8 cellular contexts compared by ENCODE assay signal in genomic region chr15:68730491-68731317, GRCh38.
A peak's percentile ranks its signal among the peaks of the same experiment; 100 is the strongest.
DNase-seq lines count a peak whose midpoint lies in the region; ATAC-seq and TF ChIP-seq lines count a peak whose summit lies in the region.

No MANE protein-coding gene starts in this region.

- TF ChIP-seq CTCF in retinal pigment epithelial cell (conservative IDR thresholded peaks at IDR 0.05; ENCODE audit: low read depth, low read length): peak; percentile 57

- no peaks in the 10 kb centered on the region for H3K9me3 Mint-ChIP-seq in activated CD4-positive, alpha-beta T cell treated with anti-CD3 and anti-CD28 coated beads, Interleukin-2, amount 10 ng/mL, durations not matched to agents 24 days and 14 days
- H3K9me3 Mint-ChIP-seq in stimulated activated memory B cell treated with anti-CD40 and anti-IgM and Interleukin-4, amounts not matched to agents 10 μg/mL and 1 μg/mL and 100 μg/mL, for 72 hours: no peaks in the 10 kb centered on the region

- peak; percentile 66 for DNase-seq in activated CD4-positive, alpha-beta T cell treated with anti-CD3 and anti-CD28 coated beads, Interleukin-2, amount 10 ng/mL, durations not matched to agents 24 days and 14 days
- DNase-seq in activated CD4-positive, alpha-beta T cell treated with anti-CD3 and anti-CD28 coated beads, Interleukin-2, amount 50 U/mL, for 4 hours: no peak
- DNase-seq in NAMALWA (ENCODE audit: low spot score) (peak; percentile 55), anterior cingulate cortex (lab: John Stamatoyannopoulos, UW) (peak in 50 of 58 donors; percentile 12 to 69 (median 36)), hepatic stellate cell (ENCODE audit: low spot score) (peak; percentile 29), retinal pigment epithelial cell (ENCODE audit: low read depth) (no peak), 8988T (no peak)

- H3K27ac Mint-ChIP-seq in activated CD4-positive, alpha-beta T cell treated with anti-CD3 and anti-CD28 coated beads, Interleukin-2, amount 10 ng/mL, durations not matched to agents 24 days and 14 days: no peak overlapping the region
- no peak overlapping the region for H3K27ac Mint-ChIP-seq in stimulated activated memory B cell treated with anti-CD40 and anti-IgM and Interleukin-4, amounts not matched to agents 10 μg/mL and 1 μg/mL and 100 μg/mL, for 72 hours

- H3K36me3 Mint-ChIP-seq in activated CD4-positive, alpha-beta T cell treated with anti-CD3 and anti-CD28 coated beads, Interleukin-2, amount 10 ng/mL, durations not matched to agents 24 days and 14 days (ENCODE audit: low read depth): no peaks in the 10 kb centered on the region
- H3K36me3 Mint-ChIP-seq in stimulated activated memory B cell treated with anti-CD40 and anti-IgM and Interleukin-4, amounts not matched to agents 10 μg/mL and 1 μg/mL and 100 μg/mL, for 72 hours: no peaks in the 10 kb centered on the region

- intact Hi-C loops in activated CD4-positive, alpha-beta T cell treated with anti-CD3 and anti-CD28 coated beads, Interleukin-2, amount 10 ng/mL, durations not matched to agents 24 days and 14 days (cut with micrococcal nuclease): loop anchor here (1.0 to 2.0 kb wide), 2 partner anchors 98 to 145 kb away; no protein-coding TSS in a partner anchor

- ATAC-seq in stimulated activated memory B cell treated with anti-CD40 and anti-IgM and Interleukin-4, amounts not matched to agents 10 μg/mL and 1 μg/mL and 100 μg/mL, for 72 hours: no peak

- peaks cover 8% of the 10 kb centered on the region for H3K27me3 Mint-ChIP-seq in activated CD4-positive, alpha-beta T cell treated with anti-CD3 and anti-CD28 coated beads, Interleukin-2, amount 10 ng/mL, durations not matched to agents 24 days and 14 days
- H3K27me3 Mint-ChIP-seq in stimulated activated memory B cell treated with anti-CD40 and anti-IgM and Interleukin-4, amounts not matched to agents 10 μg/mL and 1 μg/mL and 100 μg/mL, for 72 hours: no peaks in the 10 kb centered on the region

- no peak overlapping the region for H3K4me3 ChIP-seq in retinal pigment epithelial cell (ENCODE audit: low read length)

- H3K4me3 Mint-ChIP-seq in activated CD4-positive, alpha-beta T cell treated with anti-CD3 and anti-CD28 coated beads, Interleukin-2, amount 10 ng/mL, durations not matched to agents 24 days and 14 days: no peak overlapping the region
- H3K4me3 Mint-ChIP-seq in stimulated activated memory B cell treated with anti-CD40 and anti-IgM and Interleukin-4, amounts not matched to agents 10 μg/mL and 1 μg/mL and 100 μg/mL, for 72 hours: no peak overlapping the region

- peaks cover 4% of the 10 kb centered on the region for H3K4me1 Mint-ChIP-seq in activated CD4-positive, alpha-beta T cell treated with anti-CD3 and anti-CD28 coated beads, Interleukin-2, amount 10 ng/mL, durations not matched to agents 24 days and 14 days
- H3K4me1 Mint-ChIP-seq in stimulated activated memory B cell treated with anti-CD40 and anti-IgM and Interleukin-4, amounts not matched to agents 10 μg/mL and 1 μg/mL and 100 μg/mL, for 72 hours: peaks cover 24% of the 10 kb centered on the region

Comparison
In these comparisons a context has a peak if more than half of its experiments do, and no peak if none do; other contexts are left out.
1. DNase-seq: peak in activated CD4-positive, alpha-beta T cell treated with anti-CD3 and anti-CD28 coated beads, Interleukin-2, amount 10 ng/mL, durations not matched to agents 24 days and 14 days (single experiment), NAMALWA (single experiment), anterior cingulate cortex (50 of 58) and hepatic stellate cell (single experiment); none in activated CD4-positive, alpha-beta T cell treated with anti-CD3 and anti-CD28 coated beads, Interleukin-2, amount 50 U/mL, for 4 hours (0 of 2), retinal pigment epithelial cell (single experiment) and 8988T (single experiment).